ENCODE assay signal across 25 cellular contexts in the genomic region with DNA sequence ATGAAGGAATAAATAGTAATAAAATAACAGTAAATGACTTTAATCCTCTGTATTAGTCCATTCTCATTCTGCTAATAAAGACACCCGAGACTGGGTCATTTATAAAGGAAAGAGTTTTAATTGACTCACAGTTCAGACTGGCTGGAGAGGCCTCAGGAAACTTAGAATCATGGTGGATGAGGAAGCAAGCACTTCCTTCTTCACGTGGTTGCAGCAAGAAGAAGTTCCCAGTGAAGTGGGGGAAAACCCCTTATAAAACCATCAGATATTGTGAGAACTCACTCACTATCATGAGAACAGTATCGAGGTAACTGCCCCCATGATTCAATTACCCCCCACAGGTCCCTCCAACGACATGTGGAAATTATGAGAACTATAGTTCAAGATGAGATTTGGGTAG.
"Had no signal": no experiment of that assay in that cellular context is flagged by ENCODE, and none has a peak within 500 bp of the region (broad histone marks: within the 10 kb centered on the region; RNA-seq: fewer than 3 reads in every experiment).

No MANE protein-coding gene starts in this region.

- H3K4me1 Mint-ChIP-seq: endodermal cell had no signal

- H2AFZ ChIP-seq: hepatocyte had no signal

- H3K4me3 Mint-ChIP-seq: dendritic cell treated with granulocyte-macrophage colony-stimulating factor and Interleukin-4, amounts not matched to agents 40 ng/mL and 50 ng/mL, for 4 days; effector memory CD8-positive, alpha-beta T cell; endodermal cell had no signal

- H3K27me3 Mint-ChIP-seq: dendritic cell treated with granulocyte-macrophage colony-stimulating factor and Interleukin-4, amounts not matched to agents 40 ng/mL and 50 ng/mL, for 4 days; effector memory CD8-positive, alpha-beta T cell had no signal

- DNase-seq: colonic mucosa; cortex of kidney; dermis blood vessel endothelial cell; dorsolateral prefrontal cortex; effector CD4-positive, alpha-beta T cell; effector CD8-positive, alpha-beta T cell; effector memory CD4-positive, alpha-beta T cell; effector memory CD8-positive, alpha-beta T cell; endodermal cell; erythroblast; esophagus squamous epithelium; foreskin fibroblast; foreskin keratinocyte; foreskin melanocyte; gastrocnemius medialis; head of caudate nucleus; heart left ventricle; heart right ventricle had no signal

- ATAC-seq: effector memory CD8-positive, alpha-beta T cell; esophagus mucosa; foreskin keratinocyte; gastrocnemius medialis; gastroesophageal sphincter; heart left ventricle; heart right ventricle had no signal

- H3K27ac Mint-ChIP-seq: dendritic cell treated with granulocyte-macrophage colony-stimulating factor and Interleukin-4, amounts not matched to agents 40 ng/mL and 50 ng/mL, for 4 days; effector memory CD8-positive, alpha-beta T cell; endodermal cell had no signal

- H3K4me1 ChIP-seq: colonic mucosa, esophagus muscularis mucosa, esophagus squamous epithelium, foreskin keratinocyte, gastrocnemius medialis, gastroesophageal sphincter had no signal

- H3K4me2 ChIP-seq: hepatocyte had no signal

- H3K36me3 ChIP-seq: colonic mucosa, esophagus muscularis mucosa, esophagus squamous epithelium, gastrocnemius medialis, gastroesophageal sphincter, heart left ventricle, heart right ventricle had no signal

- H3K79me2 ChIP-seq: hepatocyte had no signal

- H3K27me3 ChIP-seq: colonic mucosa, esophagus muscularis mucosa, esophagus squamous epithelium, foreskin keratinocyte, gastrocnemius medialis, gastroesophageal sphincter, heart left ventricle, heart right ventricle, hepatocyte had no signal

- H3K27ac ChIP-seq: colonic mucosa, coronary artery, dorsolateral prefrontal cortex, epithelial cell of prostate, esophagus muscularis mucosa, esophagus squamous epithelium, foreskin keratinocyte, gastrocnemius medialis, gastroesophageal sphincter, heart left ventricle, heart right ventricle, hepatocyte had no signal

- H3K9me3 ChIP-seq: colonic mucosa, esophagus muscularis mucosa, esophagus squamous epithelium, gastrocnemius medialis, gastroesophageal sphincter had no signal

- H3K4me3 ChIP-seq: colonic mucosa, coronary artery, dorsolateral prefrontal cortex, esophagus muscularis mucosa, esophagus squamous epithelium, gastrocnemius medialis, gastroesophageal sphincter, heart left ventricle, heart right ventricle, hepatocyte had no signal
